ENCODE assay signal across 24 cellular contexts in the genomic region with DNA sequence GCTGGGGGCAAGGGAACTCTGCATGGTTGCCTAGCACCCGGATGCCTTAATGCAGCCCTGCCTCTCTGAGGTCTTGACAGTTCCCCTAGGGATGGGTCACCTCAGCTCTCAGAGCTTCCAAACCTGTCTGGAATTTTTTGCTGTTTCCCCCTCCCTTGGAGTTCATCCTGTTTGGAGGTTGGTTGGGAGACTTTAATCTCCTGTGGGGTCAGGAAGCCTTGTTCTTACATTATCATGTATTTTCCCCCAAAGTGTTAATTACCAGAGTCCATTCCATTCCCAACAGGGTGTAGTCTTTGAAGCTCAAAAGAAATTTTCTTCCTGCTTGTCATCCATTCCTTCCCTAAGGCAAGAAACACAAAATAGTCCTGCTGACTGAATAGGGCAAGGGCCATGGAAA.
DNase-seq lines count a peak whose midpoint lies in the region; ATAC-seq, FAIRE-seq and TF ChIP-seq lines count a peak whose summit lies in the region.
"Had no signal": no experiment of that assay in that cellular context is flagged by ENCODE, and none has a peak within 500 bp of the region (broad histone marks: within the 10 kb centered on the region; RNA-seq: fewer than 3 reads in every experiment).

No MANE protein-coding gene starts in this region.

- CTCF ChIA-PET in H1 (lab: Charles Lee; ENCODE audit: partially characterized antibody) = interaction anchor here (1.0 to 1.8 kb wide), 6 partner anchors 11 to 323 kb away, joined by 3 to 7 read pairs (median 4); a partner anchor contains a TSS

- POLR2A ChIA-PET in H1 (lab: Charles Lee; ENCODE audit: partially characterized antibody) = interaction anchor here (0.7 to 1.9 kb wide), 3 partner anchors 10 to 151 kb away, joined by 3 to 5 read pairs (median 4); a partner anchor contains a TSS

- TF ChIP-seq POLR2A in H1 (IDR thresholded peaks at IDR 0.05; ENCODE audit: control extremely low read depth in 1 of 2, low read depth in 2 of 2, low read length in 2 of 2) = no peak

- H3K4me3 ChIP-seq in NT2/D1 (ENCODE audit: insufficient read length, low read depth) = no peak overlapping the region
- no peak overlapping the region for H3K4me3 ChIP-seq in H1 (ENCODE audit: extremely low read depth in 1 of 4, insufficient read depth in 2 of 4, low read depth in 3 of 4, low read length in 4 of 4)
- H3K4me3 ChIP-seq in mesodermal cell (ENCODE audit: extremely low read depth, insufficient read depth, low read length, poor library complexity, severe bottlenecking) = no peak overlapping the region
- H3K4me3 ChIP-seq in kidney (ENCODE audit: low read length in 2 of 2) = no peak overlapping the region
- no peak overlapping the region for H3K4me3 ChIP-seq in coronary artery
- H3K4me3 ChIP-seq: sigmoid colon, suprapubic skin, vagina had no signal

- H4K5ac ChIP-seq in H1 (ENCODE audit: insufficient read length, low read depth, low read length) = no peak overlapping the region

- H3K27me3 ChIP-seq in NT2/D1 (ENCODE audit: insufficient read depth, insufficient read length) (no peaks in the 10 kb centered on the region), H1 (replicated peaks in 1 of 4; ENCODE audit: control insufficient read depth in 3 of 4, extremely low read depth in 1 of 4, insufficient read depth in 3 of 4, low read length in 3 of 4) (no peaks in the 10 kb centered on the region)
- H3K27me3 ChIP-seq: sigmoid colon, suprapubic skin, vagina had no signal

- H3K23me2 ChIP-seq in H1 (ENCODE audit: low read depth, low read length) = no peaks in the 10 kb centered on the region

- 0 out of 2 replicates have a peak overlapping the region, but pooled peaks have one; percentile 51 for H2BK12ac ChIP-seq in H1 (ENCODE audit: low read depth, low read length)

- H3K36me3 ChIP-seq in NT2/D1 (ENCODE audit: insufficient read depth, insufficient read length, low read length) = no peaks in the 10 kb centered on the region
- no peaks in the 10 kb centered on the region; a peak in 2 of 8 replicates for H3K36me3 ChIP-seq in H1 (ENCODE audit: control insufficient read depth in 2 of 4, insufficient read depth in 4 of 4, low read length in 3 of 4)
- peaks cover 6% of the 10 kb centered on the region for H3K36me3 ChIP-seq in mesodermal cell (ENCODE audit: control insufficient read depth, insufficient read depth, low read length)
- H3K36me3 ChIP-seq in kidney (ENCODE audit: control insufficient read depth in 1 of 2, insufficient read depth in 2 of 2, low read length in 2 of 2) = no peaks in the 10 kb centered on the region
- H3K36me3 ChIP-seq: sigmoid colon, suprapubic skin, vagina had no signal

- peaks cover 19% of the 10 kb centered on the region for H3K9me3 ChIP-seq in NT2/D1 (ENCODE audit: insufficient read depth, low read length)
- H3K9me3 ChIP-seq in H1 (ENCODE audit: insufficient read depth in 2 of 2, low read depth in 1 of 2, low read length in 1 of 2) = peaks cover 9 to 11% of the 10 kb centered on the region in 2 experiments; a peak in 3 of 4 replicates
- peaks cover 14% of the 10 kb centered on the region for H3K9me3 ChIP-seq in mesodermal cell (ENCODE audit: control insufficient read depth, low read length)
- H3K9me3 ChIP-seq in kidney (ENCODE audit: control insufficient read depth in 1 of 2, low read length in 2 of 2) = peaks cover 0 to 6% of the 10 kb centered on the region in 2 donors
- H3K9me3 ChIP-seq: vagina had no signal

- H4K91ac ChIP-seq in H1 (replicated peaks; ENCODE audit: insufficient read length, low read length) = peak overlapping the region; percentile 59

- no peak for TF ChIP-seq RAD21 in H1 (IDR thresholded peaks at IDR 0.05 in 1 of 2, conservative IDR thresholded peaks at IDR 0.05 in 1 of 2; ENCODE audit: low read depth in 2 of 2, low read length in 2 of 2)

- H2BK20ac ChIP-seq in H1 (ENCODE audit: low read length) = no peak overlapping the region

- no peak overlapping the region for H3K14ac ChIP-seq in H1 (ENCODE audit: insufficient read length)

- no peak for ATAC-seq in HG03439 (IDR thresholded peaks at IDR 0.05; ENCODE audit: unreplicated experiment)
- ATAC-seq: left cardiac atrium, natural killer cell had no signal

- FAIRE-seq in H1 (lab: Jason Lieb, UNC) (no peak), kidney (lab: Jason Lieb, UNC) (no peak)
- FAIRE-seq: GM12892 had no signal

- peak overlapping the region in 1 of 2 experiments; percentile 46; a peak in 2 of 4 replicates for H3K4me2 ChIP-seq in H1 (ENCODE audit: insufficient read depth in 1 of 2, low read depth in 2 of 2, low read length in 2 of 2)

- no peak overlapping the region for H2BK120ac ChIP-seq in H1 (replicated peaks; ENCODE audit: low read depth, low read length)

- H2BK5ac ChIP-seq in H1 (ENCODE audit: low read depth, low read length) = peak overlapping the region; percentile 80; the same call in 1 of the 2 replicates

- 50% methylated on average over 1 of the region's 1 CpG; no CpG with 5 or more reads in 1 of the 2 experiments for WGBS in H1 (ENCODE audit: extremely low coverage in 1 of 2, insufficient coverage in 1 of 2, insufficient read length in 1 of 2, insufficient replicate concordance in 2 of 2, low coverage in 1 of 2, low lambda C conversion rate in 2 of 2, missing lambda C conversion rate in 1 of 2), 2 experiments
- 0% methylated on average over 1 of the region's 1 CpG for WGBS in mesodermal cell (ENCODE audit: insufficient coverage in 2 of 2), 2 experiments

- no peaks in the 10 kb centered on the region for H3K79me1 ChIP-seq in H1 (ENCODE audit: low read depth, low read length)

- H2AFZ ChIP-seq in H1 (ENCODE audit: low read length) = no peak overlapping the region
- H2AFZ ChIP-seq: parathyroid adenoma had no signal

- DNase-seq in ELR (ENCODE audit: low read depth) (peak; percentile 49), NT2/D1 (ENCODE audit: low read depth, low spot score) (peak; percentile 88), H1 (ENCODE audit: low read depth in 1 of 2, low spot score in 2 of 2) (peak; percentile 56 to 64), kidney (no peak), DMS53 treated with DMSO at 0.1 percent for 48 hours (lab: John Stamatoyannopoulos, UW; ENCODE audit: unreplicated experiment) (no peak), coronary artery (ENCODE audit: low spot score) (no peak)
- DNase-seq: activated CD4-positive, alpha-beta T cell treated with anti-CD3 and anti-CD28 coated beads, Interleukin-2, amount 10 ng/mL, durations not matched to agents 7 days and 5 days; activated effector memory CD4-positive, alpha-beta T cell treated with Interleukin-2 at 50 U/mL for 16 hours; CD4-positive, CD25-positive, alpha-beta regulatory T cell; hippocampal formation; left cardiac atrium; natural killer cell; NCI-H1436 treated with DMSO at 0.1 percent for 48 hours; NCI-H2171 treated with DMSO at 0.1 percent for 48 hours; NCI-H69; SIG-M5; sigmoid colon; T-helper 1 cell had no signal

- H4K8ac ChIP-seq in H1 (ENCODE audit: extremely low read depth, insufficient read depth, low read length) = no peak overlapping the region

- H3K27ac ChIP-seq in H1 (ENCODE audit: low read depth, low read length) (no peak overlapping the region), mesodermal cell (ENCODE audit: low read depth, low read length, severe bottlenecking) (peak overlapping the region; percentile 78), kidney (ENCODE audit: low read depth in 2 of 2, low read length in 2 of 2) (no peak overlapping the region), coronary artery (no peak overlapping the region)
- H3K27ac ChIP-seq: parathyroid adenoma, sigmoid colon, suprapubic skin, vagina had no signal

- H4K20me1 ChIP-seq in H1 (replicated peaks in 1 of 2; ENCODE audit: control insufficient read depth in 1 of 2, insufficient read depth in 2 of 2, low read length in 2 of 2) = no peaks in the 10 kb centered on the region

- TF ChIP-seq EP300 in H1 (IDR thresholded peaks at IDR 0.05; ENCODE audit: borderline replicate concordance in 1 of 2, low read depth in 2 of 2, low read length in 2 of 2) = no peak; a peak in 1 of 3 replicates

- H3K79me2 ChIP-seq in H1 (ENCODE audit: control insufficient read depth in 1 of 2, insufficient read depth in 2 of 2, low read length in 2 of 2) = no peaks in the 10 kb centered on the region
- H3K79me2 ChIP-seq: parathyroid adenoma had no signal

- H3K9ac ChIP-seq in NT2/D1 (ENCODE audit: insufficient read length, low read depth) = no peak overlapping the region
- no peak overlapping the region for H3K9ac ChIP-seq in H1 (replicated peaks in 1 of 4; ENCODE audit: extremely low read depth in 1 of 4, low read depth in 3 of 4, low read length in 3 of 4)
- H3K9ac ChIP-seq in kidney (ENCODE audit: low read length in 2 of 2) = no peak overlapping the region
- H3K9ac ChIP-seq: parathyroid adenoma had no signal

- H2BK15ac ChIP-seq in H1 (ENCODE audit: low read length) = 0 out of 2 replicates have a peak overlapping the region, but pooled peaks have one; percentile 14

- no peak overlapping the region for H3K18ac ChIP-seq in H1 (ENCODE audit: extremely low read depth, low read length)

- no peak overlapping the region for H3K23ac ChIP-seq in H1 (ENCODE audit: insufficient read length)

- H3K4ac ChIP-seq in H1 (replicated peaks; ENCODE audit: insufficient read length, low read depth, low read length) = no peak overlapping the region

- H3K4me1 ChIP-seq in NT2/D1 (ENCODE audit: insufficient read depth, insufficient read length) (no peaks in the 10 kb centered on the region), H1 (replicated peaks in 1 of 4; ENCODE audit: control insufficient read depth in 3 of 4, insufficient read depth in 4 of 4, low read length in 3 of 4) (peaks cover 3 to 17% (median 10%) of the 10 kb centered on the region in 4 experiments), mesodermal cell (ENCODE audit: control insufficient read depth, insufficient read depth, low read length, poor library complexity, severe bottlenecking) (peaks cover 19% of the 10 kb centered on the region), kidney (ENCODE audit: control insufficient read depth in 1 of 2, insufficient read depth in 1 of 2, low read depth in 1 of 2, low read length in 2 of 2) (no peaks in the 10 kb centered on the region)
- H3K4me1 ChIP-seq: parathyroid adenoma, sigmoid colon, suprapubic skin, vagina had no signal

- peak overlapping the region; percentile 95; the same call in 1 of the 2 replicates for H2AK5ac ChIP-seq in H1 (ENCODE audit: low read depth, low read length)

- TF ChIP-seq CTCF in H1 (IDR thresholded peaks at IDR 0.05; ENCODE audit: control extremely low read depth in 1 of 3, insufficient read depth in 1 of 3, low read depth in 1 of 3, low read length in 3 of 3) (no peak), kidney (IDR thresholded peaks at IDR 0.05; ENCODE audit: borderline replicate concordance, extremely low read depth, insufficient read depth) (no peak), coronary artery (IDR thresholded peaks at IDR 0.05) (no peak)

- intact Hi-C loops in kidney (cut with DNase I) = no loop called here

- no peak overlapping the region for H3K56ac ChIP-seq in H1 (replicated peaks; ENCODE audit: insufficient read length, low read depth, low read length)

TF ChIP-seq in H1, 55 proteins besides CTCF, POLR2A, EP300 and RAD21:
- no peak for TF ChIP-seq JUN (IDR thresholded peaks at IDR 0.05; ENCODE audit: low read depth, low read length)
- peak; percentile 52 for TF ChIP-seq TEAD4 (IDR thresholded peaks at IDR 0.05; ENCODE audit: low read depth, low read length)
- TF ChIP-seq POU5F1 (IDR thresholded peaks at IDR 0.05; ENCODE audit: low read depth, low read length) = 0 out of 2 replicates have a peak, but pooled peaks have one; percentile 44
- peak; percentile 45 for TF ChIP-seq NANOG (IDR thresholded peaks at IDR 0.05; ENCODE audit: insufficient read depth, low read depth, low read length, poor library complexity, severe bottlenecking)

Comparison
In these comparisons a context has a peak if more than half of its experiments do, and no peak if none do; other contexts are left out.
1. DNase-seq: peak in ELR (single experiment), NT2/D1 (single experiment) and H1 (2 of 2); none in kidney (single experiment), DMS53 treated with DMSO at 0.1 percent for 48 hours (single experiment) and coronary artery (single experiment).